In genomic region chr11:46917109-46918086, GRCh38 we compare ENCODE assay signal across 8 cellular contexts.
DNase-seq lines count a peak whose midpoint lies in the region.

No MANE protein-coding gene starts in this region.

- no peaks in the 10 kb centered on the region for H3K9me3 ChIP-seq in muscle layer of colon (ENCODE audit: low read length)

- H3K4me3 ChIP-seq in muscle layer of colon (ENCODE audit: low read depth in 1 of 2, low read length in 2 of 2), result peak overlapping the region; percentile 77 to 79

- peak overlapping the region; percentile 89 for H3K27ac ChIP-seq in caudate nucleus (ENCODE audit: low read depth, low read length)
- peak overlapping the region; percentile 76 for H3K27ac ChIP-seq in muscle layer of colon (ENCODE audit: low read depth, low read length)

- H3K36me3 ChIP-seq in muscle layer of colon (ENCODE audit: insufficient read depth, low read length), result no peaks in the 10 kb centered on the region

- peaks cover 0 to 7% of the 10 kb centered on the region in 2 donors for H3K27me3 ChIP-seq in muscle layer of colon (ENCODE audit: control insufficient read depth in 1 of 2, insufficient read depth in 2 of 2, low read length in 2 of 2)

- H3K4me1 ChIP-seq in muscle layer of colon (ENCODE audit: insufficient read depth, low read length), result peaks cover 59% of the 10 kb centered on the region

- peak overlapping the region; percentile 78 for H3K9ac ChIP-seq in muscle layer of colon (ENCODE audit: low read length)

- DNase-seq in stimulated activated CD4-positive, alpha-beta T cell treated with anti-CD3 and anti-CD28 coated beads, Interleukin-15, amount 100 ng/mL, for 24 hours, result peak; percentile 10
- no peak for DNase-seq in stimulated activated CD4-positive, alpha-beta T cell treated with anti-CD3 and anti-CD28 coated beads, Interleukin-12 subunit alpha, Interleukin-12 subunit beta, amount 100 ng/mL, for 4 hours
- peak in 1 of 61 donors; percentile 46 for DNase-seq in caudate nucleus (lab: John Stamatoyannopoulos, UW)
- no peak for DNase-seq in NCI-H1105 treated with DMSO at 0.1 percent for 48 hours (lab: John Stamatoyannopoulos, UW)
- no peak for DNase-seq in AG08396 (ENCODE audit: low spot score)
- DNase-seq in SW480 (ENCODE audit: low spot score), result no peak
- no peak for DNase-seq in NCI-H226
